ENCODE assay signal across 14 cellular contexts in the genomic region with DNA sequence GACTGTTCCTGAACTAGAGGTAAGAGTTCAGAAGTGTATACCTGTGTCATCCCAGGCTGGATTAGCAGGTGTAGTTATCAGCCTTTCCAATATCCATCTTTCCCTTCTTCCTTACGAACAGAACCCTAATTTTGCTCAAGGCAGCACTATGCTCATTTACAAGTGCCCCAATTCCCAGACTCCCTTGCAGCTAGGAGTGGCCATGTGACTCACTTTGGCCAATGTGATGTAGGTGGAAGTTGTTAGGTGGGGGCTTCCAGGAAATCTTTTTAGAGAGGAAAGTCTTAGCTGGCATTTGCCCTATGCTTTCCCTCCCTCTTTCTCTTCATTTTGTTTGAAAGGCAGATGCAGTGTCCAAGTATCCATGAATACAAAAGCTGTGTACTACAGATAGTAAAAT.
"Had no signal": no experiment of that assay in that cellular context is flagged by ENCODE, and none has a peak within 500 bp of the region (broad histone marks: within the 10 kb centered on the region; RNA-seq: fewer than 3 reads in every experiment).

No MANE protein-coding gene starts in this region.

- H3K9me3 ChIP-seq: testis had no signal

- H3K36me3 ChIP-seq: heart left ventricle, tibial nerve had no signal

- DNase-seq: effector memory CD4-positive, alpha-beta T cell; heart left ventricle; hippocampal formation; kidney glomerular epithelial cell; mesendoderm; naive B cell; posterior cingulate gyrus; stimulated activated CD4-positive, alpha-beta T cell treated with anti-CD3 and anti-CD28 coated beads, Interleukin-2, amount 100 ng/mL, for 24 hours; stimulated activated CD4-positive, alpha-beta T cell treated with anti-CD3 and anti-CD28 coated beads, Interleukin-4, amount 100 ng/mL, for 4 hours; stimulated activated naive CD4-positive, alpha-beta T cell treated with Interleukin-2 at 50 U/mL for 16 hours; testis had no signal

- H3K4me3 ChIP-seq: heart left ventricle, testis, tibial nerve had no signal

- H3K27me3 ChIP-seq: heart left ventricle, testis, tibial nerve had no signal

- H3K27me3 Mint-ChIP-seq: naive B cell had no signal

- ATAC-seq: esophagus mucosa, heart left ventricle, sciatic nerve had no signal

- H3K27ac ChIP-seq: heart left ventricle, testis, tibial nerve had no signal

- H3K4me1 ChIP-seq: testis, tibial nerve had no signal
